In genomic region chr15:55638764-55639163, GRCh38 we compare ENCODE assay signal across 2 cellular contexts.
A peak's percentile ranks its signal among the peaks of the same experiment; 100 is the strongest.
TF ChIP-seq lines count a peak whose summit lies in the region.

No MANE protein-coding gene starts in this region.

TF ChIP-seq in HepG2, 621 proteins besides CTCF, POLR2A, EP300 and RAD21:
- TF ChIP-seq KMT2A (CRISPR knock-in tag; IDR thresholded peaks at IDR 0.05) (no peak), ZNF24 (IDR thresholded peaks at IDR 0.05) (peak; percentile 76; the same call in 1 of the 2 replicates)

TF ChIP-seq in K562, 482 proteins besides CTCF, POLR2A, EP300 and RAD21:
- TF ChIP-seq ZNF24 (IDR thresholded peaks at IDR 0.05) (peak; percentile 84), HCFC1 (IDR thresholded peaks at IDR 0.05; ENCODE audit: low read depth, low read length) (no peak), POLR2H (tag; IDR thresholded peaks at IDR 0.05; ENCODE audit: low read depth) (no peak)
